ENCODE assay signal across 27 cellular contexts in the genomic region with DNA sequence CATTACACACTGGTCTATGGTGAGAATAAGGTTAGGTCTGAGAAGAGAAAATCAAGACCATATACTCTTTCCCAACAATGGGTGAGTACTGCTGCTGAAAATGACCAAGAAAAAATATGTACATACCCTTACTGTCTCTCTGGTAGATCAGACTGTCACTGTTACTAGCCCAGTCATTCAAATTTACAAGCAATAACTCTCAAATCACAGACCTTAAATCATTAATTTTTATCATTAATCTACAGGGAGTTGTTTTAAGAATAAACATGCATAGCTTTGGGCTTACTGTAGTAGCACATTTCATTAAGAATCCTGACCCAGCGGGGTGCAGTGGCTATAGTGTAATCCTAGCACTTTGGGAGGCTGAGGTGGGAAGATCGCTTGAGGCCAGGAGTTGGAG.
"Had no signal": no experiment of that assay in that cellular context is flagged by ENCODE, and none has a peak within 500 bp of the region (broad histone marks: within the 10 kb centered on the region; RNA-seq: fewer than 3 reads in every experiment).

No MANE protein-coding gene starts in this region.

- H3K27me3 Mint-ChIP-seq: activated CD4-positive, alpha-beta T cell treated with anti-CD3 and anti-CD28 coated beads, Interleukin-2, amount 10 ng/mL, durations not matched to agents 7 days and 5 days; activated CD8-positive, alpha-beta memory T cell treated with anti-CD3 and anti-CD28 coated beads, Interleukin-2, amount 10 ng/mL, durations not matched to agents 7 days and 5 days; naive thymus-derived CD8-positive, alpha-beta T cell; stimulated activated naive B cell treated with anti-CD40 and anti-IgM and Interleukin-4, amounts not matched to agents 10 μg/mL and 1 μg/mL and 100 μg/mL, for 72 hours had no signal

- H3K27me3 ChIP-seq: neural progenitor cell, right atrium auricular region, stomach, thyroid gland, upper lobe of left lung had no signal

- H3K4me1 Mint-ChIP-seq: activated CD8-positive, alpha-beta memory T cell treated with anti-CD3 and anti-CD28 coated beads, Interleukin-2, amount 10 ng/mL, durations not matched to agents 7 days and 5 days; neural progenitor cell; WTC11 had no signal

- ATAC-seq: activated CD8-positive, alpha-beta memory T cell treated with anti-CD3 and anti-CD28 coated beads, Interleukin-2, amount 10 ng/mL, durations not matched to agents 7 days and 5 days; activated CD8-positive, alpha-beta T cell treated with anti-CD3 and anti-CD28 coated beads, Interleukin-2, amount 10 ng/mL, durations not matched to agents 7 days and 5 days; esophagus mucosa; naive thymus-derived CD8-positive, alpha-beta T cell; stimulated activated naive B cell treated with anti-CD40 and anti-IgM and Interleukin-4, amounts not matched to agents 10 μg/mL and 1 μg/mL and 100 μg/mL, for 72 hours; WTC11 had no signal

- H3K9me3 Mint-ChIP-seq: activated CD4-positive, alpha-beta T cell treated with anti-CD3 and anti-CD28 coated beads, Interleukin-2, amount 10 ng/mL, durations not matched to agents 7 days and 5 days; activated T-helper 1 cell treated with anti-CD3 and anti-CD28 coated beads, Interleukin-12 subunit alpha, Interleukin-12 subunit beta, Interleukin-2, Interleukin-4 antibody, amounts not matched to agents 30 ng/mL and 10 ng/mL and 1 ng/mL, durations not matched to agents 14 hours and 24 hours and 36 hours; immature natural killer cell; naive thymus-derived CD8-positive, alpha-beta T cell; neural progenitor cell; stimulated activated naive B cell treated with anti-CD40 and anti-IgM and Interleukin-4, amounts not matched to agents 10 μg/mL and 1 μg/mL and 100 μg/mL, for 72 hours had no signal

- H3K27ac ChIP-seq: neural progenitor cell, thyroid gland, upper lobe of left lung had no signal

- H3K4me1 ChIP-seq: neural progenitor cell had no signal

- H3K36me3 ChIP-seq: neural progenitor cell had no signal

- H3K9me3 ChIP-seq: right atrium auricular region, stomach, thyroid gland, upper lobe of left lung had no signal

- DNase-seq: activated CD4-positive, alpha-beta T cell treated with anti-CD3 and anti-CD28 coated beads for 1 hour; activated CD4-positive, alpha-beta T cell treated with anti-CD3 and anti-CD28 coated beads, Interleukin-2, amount 10 ng/mL, durations not matched to agents 7 days and 5 days; activated CD8-positive, alpha-beta memory T cell treated with anti-CD3 and anti-CD28 coated beads, Interleukin-2, amount 10 ng/mL, durations not matched to agents 7 days and 5 days; activated CD8-positive, alpha-beta T cell treated with anti-CD3 and anti-CD28 coated beads, Interleukin-2, amount 10 ng/mL, durations not matched to agents 7 days and 5 days; activated effector memory CD4-positive, alpha-beta T cell treated with anti-CD3 and anti-CD28 coated beads, Interleukin-2, amount 50 U/mL, for 16 hours; activated naive CD4-positive, alpha-beta T cell treated with anti-CD3 and anti-CD28 coated beads, Interleukin-2, amount 50 U/mL, for 16 hours; activated T-cell treated with anti-CD3 and anti-CD28 coated beads for 4 hours; amniotic stem cell; central memory CD4-positive, alpha-beta T cell; foreskin fibroblast; head of caudate nucleus; hypothalamus; immature natural killer cell; naive thymus-derived CD8-positive, alpha-beta T cell; occipital lobe; stimulated activated CD4-positive, alpha-beta T cell treated with anti-CD3 and anti-CD28 coated beads, Interleukin-15, amount 100 ng/mL, for 24 hours; stimulated activated CD4-positive, alpha-beta T cell treated with anti-CD3 and anti-CD28 coated beads, Interleukin-2, amount 100 ng/mL, for 24 hours; stimulated activated naive B cell treated with anti-CD40 and anti-IgM and Interleukin-4, amounts not matched to agents 10 μg/mL and 1 μg/mL and 100 μg/mL, for 72 hours; stomach; T-helper 2 cell; thyroid gland; upper lobe of left lung had no signal

- H3K4me3 Mint-ChIP-seq: activated CD4-positive, alpha-beta T cell treated with anti-CD3 and anti-CD28 coated beads, Interleukin-2, amount 10 ng/mL, durations not matched to agents 7 days and 5 days; activated CD8-positive, alpha-beta memory T cell treated with anti-CD3 and anti-CD28 coated beads, Interleukin-2, amount 10 ng/mL, durations not matched to agents 7 days and 5 days; activated CD8-positive, alpha-beta T cell treated with anti-CD3 and anti-CD28 coated beads, Interleukin-2, amount 10 ng/mL, durations not matched to agents 7 days and 5 days; activated T-helper 1 cell treated with anti-CD3 and anti-CD28 coated beads, Interleukin-12 subunit alpha, Interleukin-12 subunit beta, Interleukin-2, Interleukin-4 antibody, amounts not matched to agents 30 ng/mL and 10 ng/mL and 1 ng/mL, durations not matched to agents 14 hours and 24 hours and 36 hours; immature natural killer cell; naive thymus-derived CD8-positive, alpha-beta T cell; neural progenitor cell; stimulated activated naive B cell treated with anti-CD40 and anti-IgM and Interleukin-4, amounts not matched to agents 10 μg/mL and 1 μg/mL and 100 μg/mL, for 72 hours; WTC11 had no signal

- H3K27ac Mint-ChIP-seq: activated CD4-positive, alpha-beta T cell treated with anti-CD3 and anti-CD28 coated beads, Interleukin-2, amount 10 ng/mL, durations not matched to agents 7 days and 5 days; activated CD8-positive, alpha-beta memory T cell treated with anti-CD3 and anti-CD28 coated beads, Interleukin-2, amount 10 ng/mL, durations not matched to agents 7 days and 5 days; activated CD8-positive, alpha-beta T cell treated with anti-CD3 and anti-CD28 coated beads, Interleukin-2, amount 10 ng/mL, durations not matched to agents 7 days and 5 days; activated T-helper 1 cell treated with anti-CD3 and anti-CD28 coated beads, Interleukin-12 subunit alpha, Interleukin-12 subunit beta, Interleukin-2, Interleukin-4 antibody, amounts not matched to agents 30 ng/mL and 10 ng/mL and 1 ng/mL, durations not matched to agents 14 hours and 24 hours and 36 hours; immature natural killer cell; neural progenitor cell; stimulated activated naive B cell treated with anti-CD40 and anti-IgM and Interleukin-4, amounts not matched to agents 10 μg/mL and 1 μg/mL and 100 μg/mL, for 72 hours; WTC11 had no signal

- H3K4me3 ChIP-seq: neural progenitor cell, right atrium auricular region, stomach, thyroid gland, upper lobe of left lung had no signal
